In the genomic region with DNA sequence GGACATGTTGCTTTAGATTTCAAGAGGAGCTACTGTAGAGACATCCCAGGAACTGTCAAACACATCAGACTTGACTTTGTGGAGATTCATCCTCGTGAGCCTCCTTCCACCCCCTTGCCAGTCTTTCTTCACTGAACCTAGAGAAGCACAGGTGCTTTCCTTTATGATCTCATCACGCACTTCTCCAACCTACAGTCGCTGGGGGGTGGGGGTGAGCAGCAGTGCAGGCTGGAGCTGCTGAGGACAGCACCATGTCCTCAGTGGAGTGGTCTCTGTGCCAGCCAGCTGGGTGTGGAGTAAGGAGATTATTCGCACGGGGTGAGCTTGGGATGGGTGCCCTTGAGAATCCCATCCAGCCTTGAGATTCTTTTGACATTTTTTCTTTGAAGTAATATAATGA, we compare ENCODE assay signal across 19 cellular contexts.
DNase-seq lines count a peak whose midpoint lies in the region; ATAC-seq and TF ChIP-seq lines count a peak whose summit lies in the region.
"Had no signal": no experiment of that assay in that cellular context is flagged by ENCODE, and none has a peak within 500 bp of the region (broad histone marks: within the 10 kb centered on the region; RNA-seq: fewer than 3 reads in every experiment).

No MANE protein-coding gene starts in this region.

- peaks cover 77% of the 10 kb centered on the region for H3K4me1 Mint-ChIP-seq in activated T-cell treated with anti-CD3 and anti-CD28 coated beads, Interleukin-2, amount 50 U/mL, for 4 hours (ENCODE audit: low read depth)
- H3K4me1 Mint-ChIP-seq in activated naive CD8-positive, alpha-beta T cell treated with anti-CD3 and anti-CD28 coated beads, Interleukin-2, amount 50 U/mL, for 24 hours, result peaks cover 44% of the 10 kb centered on the region
- H3K4me1 Mint-ChIP-seq in osteocyte (ENCODE audit: unreplicated experiment) (no peaks in the 10 kb centered on the region), CD14-positive monocyte (no peaks in the 10 kb centered on the region)

- H3K79me2 ChIP-seq in trophoblast cell (ENCODE audit: control insufficient read depth, insufficient read depth, low read length, poor library complexity), result no peaks in the 10 kb centered on the region

- H3K4me2 ChIP-seq in trophoblast cell (ENCODE audit: low read length), result no peak overlapping the region

- H3K23ac ChIP-seq in trophoblast cell (ENCODE audit: low read length), result no peak overlapping the region

- no peak overlapping the region for H3K27ac Mint-ChIP-seq in activated naive CD8-positive, alpha-beta T cell treated with anti-CD3 and anti-CD28 coated beads, Interleukin-2, amount 50 U/mL, for 24 hours
- H3K27ac Mint-ChIP-seq in osteocyte (ENCODE audit: unreplicated experiment) (no peak overlapping the region), CD14-positive monocyte (peak overlapping the region in 1 of 7 donors; percentile 81)

- H3K4me3 Mint-ChIP-seq in activated T-cell treated with anti-CD3 and anti-CD28 coated beads, Interleukin-2, amount 50 U/mL, for 4 hours, result no peak overlapping the region
- H3K4me3 Mint-ChIP-seq in activated naive CD8-positive, alpha-beta T cell treated with anti-CD3 and anti-CD28 coated beads, Interleukin-2, amount 50 U/mL, for 24 hours, result no peak overlapping the region
- H3K4me3 Mint-ChIP-seq in osteocyte (ENCODE audit: unreplicated experiment) (no peak overlapping the region), CD14-positive monocyte (no peak overlapping the region)

- H3K4me1 ChIP-seq in trophoblast cell (ENCODE audit: control insufficient read depth in 1 of 2, insufficient read depth in 2 of 2, low read length in 2 of 2), result no peaks in the 10 kb centered on the region
- H3K4me1 ChIP-seq: colonic mucosa, psoas muscle had no signal

- no peak overlapping the region for H3K27ac ChIP-seq in trophoblast cell (ENCODE audit: low read depth, low read length)
- H3K27ac ChIP-seq: colonic mucosa, epithelial cell of prostate, gastrocnemius medialis, HL-60, psoas muscle had no signal

- H3K79me1 ChIP-seq in trophoblast cell (ENCODE audit: low read length), result no peaks in the 10 kb centered on the region

- no peak overlapping the region for H4K8ac ChIP-seq in trophoblast cell (ENCODE audit: low read depth, low read length)

- no peak overlapping the region for H2AK5ac ChIP-seq in trophoblast cell (ENCODE audit: low read length)

- no peak overlapping the region for H3K14ac ChIP-seq in trophoblast cell (ENCODE audit: low read length)

- peak; percentile 54 to 58 for ATAC-seq in activated T-cell treated with anti-CD3 and anti-CD28 coated beads, Interleukin-2, amount 50 U/mL, for 4 hours
- peak; percentile 40 for ATAC-seq in GM18502 (IDR thresholded peaks at IDR 0.05; ENCODE audit: poor library complexity, unreplicated experiment)
- ATAC-seq in activated naive CD8-positive, alpha-beta T cell treated with anti-CD3 and anti-CD28 coated beads, Interleukin-2, amount 50 U/mL, for 24 hours, result peak; percentile 18
- ATAC-seq: gastrocnemius medialis, psoas muscle had no signal

- H2AFZ ChIP-seq in trophoblast cell (ENCODE audit: insufficient read depth, low read length, poor library complexity), result no peak overlapping the region

- no peak overlapping the region for H3K4ac ChIP-seq in trophoblast cell (ENCODE audit: low read depth, low read length)

- H3K36me3 Mint-ChIP-seq in activated T-cell treated with anti-CD3 and anti-CD28 coated beads, Interleukin-2, amount 50 U/mL, for 4 hours (ENCODE audit: insufficient read depth), result peaks cover 38% of the 10 kb centered on the region
- H3K36me3 Mint-ChIP-seq in activated naive CD8-positive, alpha-beta T cell treated with anti-CD3 and anti-CD28 coated beads, Interleukin-2, amount 50 U/mL, for 24 hours (ENCODE audit: low read depth), result peaks cover 30% of the 10 kb centered on the region
- peaks cover 22% of the 10 kb centered on the region for H3K36me3 Mint-ChIP-seq in osteocyte (ENCODE audit: unreplicated experiment)
- peaks cover 57 to 63% of the 10 kb centered on the region in 2 donors for H3K36me3 Mint-ChIP-seq in CD14-positive monocyte

- H4K12ac ChIP-seq in trophoblast cell (ENCODE audit: low read depth, low read length), result no peak overlapping the region

- H3K18ac ChIP-seq in trophoblast cell (ENCODE audit: low read length), result no peak overlapping the region

- peaks cover under 1 to 2% of the 10 kb centered on the region in 2 experiments for H3K36me3 ChIP-seq in trophoblast cell (ENCODE audit: control insufficient read depth in 1 of 2, insufficient read depth in 2 of 2, low read length in 2 of 2)

- H2BK12ac ChIP-seq in trophoblast cell (ENCODE audit: low read length), result no peak overlapping the region

- H3K9ac ChIP-seq in trophoblast cell (ENCODE audit: low read length), result no peak overlapping the region

- H3K9me3 Mint-ChIP-seq in activated T-cell treated with anti-CD3 and anti-CD28 coated beads, Interleukin-2, amount 50 U/mL, for 4 hours, result no peaks in the 10 kb centered on the region
- H3K9me3 Mint-ChIP-seq in activated naive CD8-positive, alpha-beta T cell treated with anti-CD3 and anti-CD28 coated beads, Interleukin-2, amount 50 U/mL, for 24 hours, result no peaks in the 10 kb centered on the region
- no peaks in the 10 kb centered on the region for H3K9me3 Mint-ChIP-seq in osteocyte (ENCODE audit: unreplicated experiment)
- no peaks in the 10 kb centered on the region for H3K9me3 Mint-ChIP-seq in CD14-positive monocyte

- intact Hi-C loops in CD14-positive monocyte (cut with micrococcal nuclease), result no loop called here

- no peak overlapping the region for H3K4me3 ChIP-seq in trophoblast cell (ENCODE audit: low read depth, low read length)
- H3K4me3 ChIP-seq: colonic mucosa, gastrocnemius medialis, psoas muscle, SJCRH30 had no signal

- H3K27me3 ChIP-seq in trophoblast cell (ENCODE audit: insufficient read depth, low read length), result no peaks in the 10 kb centered on the region
- H3K27me3 ChIP-seq: colonic mucosa, gastrocnemius medialis, SJCRH30 had no signal

- no peaks in the 10 kb centered on the region for H3K27me3 Mint-ChIP-seq in activated T-cell treated with anti-CD3 and anti-CD28 coated beads, Interleukin-2, amount 50 U/mL, for 4 hours (ENCODE audit: low read depth)
- H3K27me3 Mint-ChIP-seq in activated naive CD8-positive, alpha-beta T cell treated with anti-CD3 and anti-CD28 coated beads, Interleukin-2, amount 50 U/mL, for 24 hours, result no peaks in the 10 kb centered on the region
- no peaks in the 10 kb centered on the region for H3K27me3 Mint-ChIP-seq in osteocyte (ENCODE audit: unreplicated experiment)
- peaks cover 0 to 2% (median 1%) of the 10 kb centered on the region in 3 donors for H3K27me3 Mint-ChIP-seq in CD14-positive monocyte (ENCODE audit: low read depth in 3 of 3)

- H2BK120ac ChIP-seq in trophoblast cell (ENCODE audit: insufficient read depth, low read length, poor library complexity), result no peak overlapping the region

- TF ChIP-seq CTCF in osteocyte (IDR thresholded peaks at IDR 0.05) (no peak), CD14-positive monocyte (IDR thresholded peaks at IDR 0.05) (no peak)

- WGBS in trophoblast cell (ENCODE audit: extremely low coverage, insufficient coverage, insufficient read length), result no CpG with 5 or more reads among the region's 5 CpGs

- no peak overlapping the region for H4K91ac ChIP-seq in trophoblast cell (ENCODE audit: low read depth, low read length)

- H2BK5ac ChIP-seq in trophoblast cell (ENCODE audit: low read depth, low read length, poor library complexity), result no peak overlapping the region

- H3K9me3 ChIP-seq in trophoblast cell (ENCODE audit: insufficient read depth, low read depth, low read length), result peaks cover 1% of the 10 kb centered on the region
- H3K9me3 ChIP-seq: colonic mucosa, gastrocnemius medialis, psoas muscle, SJCRH30 had no signal

- DNase-seq in activated T-cell treated with anti-CD3 and anti-CD28 coated beads, Interleukin-2, amount 50 U/mL, for 4 hours, result no peak
- no peak for DNase-seq in activated T-cell treated with anti-CD3 and anti-CD28 coated beads, Interleukin-2, amount 50 U/mL, for 48 hours
- no peak for DNase-seq in activated naive CD8-positive, alpha-beta T cell treated with anti-CD3 and anti-CD28 coated beads, Interleukin-2, amount 50 U/mL, for 24 hours
- DNase-seq in osteocyte (ENCODE audit: extremely low spot score, unreplicated experiment) (peak; percentile 67), trophoblast cell (no peak), CD14-positive monocyte (ENCODE audit: low spot score) (no peak), iPS-NIHi7 (ENCODE audit: extremely low spot score) (no peak)
- DNase-seq: Calu3, colonic mucosa, gastrocnemius medialis, NCI-H1048, NCI-H2081 treated with DMSO at 0.1 percent for 48 hours, NCI-H524, psoas muscle, substantia nigra had no signal
